ENCODE assay signal across 28 cellular contexts in genomic region chr4:15742637-15743036, GRCh38.
"Had no signal": no experiment of that assay in that cellular context is flagged by ENCODE, and none has a peak within 500 bp of the region (broad histone marks: within the 10 kb centered on the region; RNA-seq: fewer than 3 reads in every experiment).

No MANE protein-coding gene starts in this region.

- H3K4me3 Mint-ChIP-seq: immature natural killer cell; mesothelial cell of epicardium; naive B cell; natural killer cell; nephron progenitor cell; stimulated activated memory B cell treated with anti-CD40 and anti-IgM and Interleukin-4, amounts not matched to agents 10 μg/mL and 1 μg/mL and 100 μg/mL, for 72 hours; stimulated activated naive CD8-positive, alpha-beta T cell treated with anti-CD3 and anti-CD28 coated beads, Interleukin-15, amount 100 ng/mL, for 72 hours; type B pancreatic cell had no signal

- ATAC-seq: left colon; left lung; pancreas; right cardiac atrium; sciatic nerve; stimulated activated memory B cell treated with anti-CD40 and anti-IgM and Interleukin-4, amounts not matched to agents 10 μg/mL and 1 μg/mL and 100 μg/mL, for 72 hours; stimulated activated naive CD8-positive, alpha-beta T cell treated with anti-CD3 and anti-CD28 coated beads, Interleukin-15, amount 100 ng/mL, for 72 hours had no signal

- H3K9me3 Mint-ChIP-seq: type B pancreatic cell had no signal

- H3K36me3 ChIP-seq: pancreas, prostate gland, tibial nerve, uterus had no signal

- DNase-seq: hypothalamus; immature natural killer cell; kidney; left colon; left lung; mesendoderm; naive B cell; natural killer cell; nephron progenitor cell; nucleus accumbens; pancreas; posterior cingulate gyrus; retina; right cardiac atrium; spleen; stimulated activated CD4-positive, alpha-beta T cell treated with anti-CD3 and anti-CD28 coated beads, Interleukin-4, amount 100 ng/mL, for 24 hours; stimulated activated naive CD4-positive, alpha-beta T cell treated with Interleukin-2 at 50 U/mL for 16 hours; stimulated activated naive CD8-positive, alpha-beta T cell treated with anti-CD3 and anti-CD28 coated beads, Interleukin-15, amount 100 ng/mL, for 72 hours; substantia nigra; uterus had no signal

- H3K27me3 ChIP-seq: left lung, pancreas, spleen, tibial nerve, uterus had no signal

- H3K27ac ChIP-seq: left lung, pancreas, prostate gland, skin epidermis, spleen, tibial nerve, uterus had no signal

- H3K9me3 ChIP-seq: pancreas, prostate gland, uterus had no signal

- H3K4me3 ChIP-seq: left lung, lung, pancreas, prostate gland, skin epidermis, spleen, tibial nerve, uterus had no signal

- H3K27me3 Mint-ChIP-seq: naive B cell; stimulated activated memory B cell treated with anti-CD40 and anti-IgM and Interleukin-4, amounts not matched to agents 10 μg/mL and 1 μg/mL and 100 μg/mL, for 72 hours; stimulated activated naive CD8-positive, alpha-beta T cell treated with anti-CD3 and anti-CD28 coated beads, Interleukin-15, amount 100 ng/mL, for 72 hours; type B pancreatic cell had no signal

- H3K4me1 ChIP-seq: left lung, pancreas, prostate gland, spleen, tibial nerve, uterus had no signal

- H3K27ac Mint-ChIP-seq: mesothelial cell of epicardium; natural killer cell; nephron progenitor cell; stimulated activated memory B cell treated with anti-CD40 and anti-IgM and Interleukin-4, amounts not matched to agents 10 μg/mL and 1 μg/mL and 100 μg/mL, for 72 hours; stimulated activated naive CD8-positive, alpha-beta T cell treated with anti-CD3 and anti-CD28 coated beads, Interleukin-15, amount 100 ng/mL, for 72 hours; type B pancreatic cell had no signal

- H3K36me3 Mint-ChIP-seq: type B pancreatic cell had no signal

- H3K4me1 Mint-ChIP-seq: nephron progenitor cell; stimulated activated memory B cell treated with anti-CD40 and anti-IgM and Interleukin-4, amounts not matched to agents 10 μg/mL and 1 μg/mL and 100 μg/mL, for 72 hours had no signal
